ENCODE assay signal across 25 cellular contexts in genomic region chr7:9672518-9672917, GRCh38.
"Had no signal": no experiment of that assay in that cellular context is flagged by ENCODE, and none has a peak within 500 bp of the region (broad histone marks: within the 10 kb centered on the region; RNA-seq: fewer than 3 reads in every experiment).

No MANE protein-coding gene starts in this region.

- DNase-seq: naive thymus-derived CD4-positive, alpha-beta T cell; natural killer cell; occipital lobe; ovary; posterior cingulate gyrus; psoas muscle; right cardiac atrium; right lobe of liver; sigmoid colon; small intestine; stimulated activated CD4-positive, alpha-beta T cell treated with anti-CD3 and anti-CD28 coated beads, Interleukin-15, amount 100 ng/mL, for 24 hours; stimulated activated CD4-positive, alpha-beta T cell treated with anti-CD3 and anti-CD28 coated beads, Interleukin-2, amount 100 ng/mL, for 24 hours; stimulated activated CD4-positive, alpha-beta T cell treated with anti-CD3 and anti-CD28 coated beads, Interleukin-2, amount 100 ng/mL, for 48 hours; stimulated activated CD4-positive, alpha-beta T cell treated with anti-CD3 and anti-CD28 coated beads, Interleukin-4, amount 100 ng/mL, for 24 hours; stimulated activated naive B cell treated with anti-CD40 and anti-IgM and Interleukin-4, amounts not matched to agents 10 μg/mL and 1 μg/mL and 100 μg/mL, for 72 hours; stimulated activated naive CD4-positive, alpha-beta T cell treated with Interleukin-2 at 50 U/mL for 16 hours; stomach; thyroid gland; trophoblast cell; upper lobe of left lung had no signal

- H3K27me3 ChIP-seq: ovary, right lobe of liver, sigmoid colon, stomach, thyroid gland, tibial nerve, upper lobe of left lung, vagina had no signal

- H3K4me1 ChIP-seq: parathyroid adenoma, psoas muscle, right lobe of liver, sigmoid colon, stomach, thyroid gland, tibial nerve, upper lobe of left lung, vagina had no signal

- H3K9ac ChIP-seq: parathyroid adenoma had no signal

- H3K36me3 ChIP-seq: ovary, right lobe of liver, sigmoid colon, stomach, thoracic aorta, thyroid gland, tibial nerve, upper lobe of left lung, vagina had no signal

- ATAC-seq: naive thymus-derived CD4-positive, alpha-beta T cell; natural killer cell; psoas muscle; right cardiac atrium; right lobe of liver; stimulated activated effector memory CD8-positive, alpha-beta T cell treated with anti-CD3 and anti-CD28 coated beads, Interleukin-12 subunit alpha, Interleukin-12 subunit beta, amount 100 ng/mL, for 72 hours; stimulated activated naive B cell treated with anti-CD40 and anti-IgM and Interleukin-4, amounts not matched to agents 10 μg/mL and 1 μg/mL and 100 μg/mL, for 72 hours had no signal

- H3K9me3 ChIP-seq: ovary, psoas muscle, thoracic aorta, thyroid gland, upper lobe of left lung, vagina had no signal

- H3K27ac ChIP-seq: ovary, parathyroid adenoma, psoas muscle, right lobe of liver, sigmoid colon, stomach, thoracic aorta, thyroid gland, tibial nerve, upper lobe of left lung, vagina had no signal

- H3K79me2 ChIP-seq: parathyroid adenoma had no signal

- H3K4me3 ChIP-seq: ovary, psoas muscle, right lobe of liver, sigmoid colon, stomach, thoracic aorta, thyroid gland, tibial nerve, upper lobe of left lung, vagina had no signal

- H2AFZ ChIP-seq: parathyroid adenoma had no signal
